13 cellular contexts compared by ENCODE assay signal in genomic region chr21:39633770-39634181, GRCh38. TPM values are rescaled to one million over a fixed set of nuclear protein-coding genes. Genes with fewer than 3 reads are reported as not detected.
A peak's percentile ranks its signal among the peaks of the same experiment; 100 is the strongest.
DNase-seq lines count a peak whose midpoint lies in the region; ATAC-seq, FAIRE-seq and TF ChIP-seq lines count a peak whose summit lies in the region.
"Had no signal": no experiment of that assay in that cellular context is flagged by ENCODE, and none has a peak within 500 bp of the region (broad histone marks: within the 10 kb centered on the region; RNA-seq: fewer than 3 reads in every experiment).

No MANE protein-coding gene starts in this region.

- TF ChIP-seq EP300 in A549 (IDR thresholded peaks at IDR 0.05), result peak; percentile 71 to 83; a peak in 3 of 5 replicates

- ATAC-seq in A549 (peak; percentile 94 to 96), foreskin keratinocyte (peak; percentile 88), HG03045 (IDR thresholded peaks at IDR 0.05; ENCODE audit: unreplicated experiment) (no peak), GM19467 (IDR thresholded peaks at IDR 0.05; ENCODE audit: unreplicated experiment) (no peak)
- ATAC-seq: activated T-helper 17 cell treated with anti-CD3 and anti-CD28 coated beads, Interleukin-2, amount 50 U/mL, for 72 hours had no signal

- no peak for FAIRE-seq in A549 (lab: Jason Lieb, UNC)

- DNase-seq in A549 (ENCODE audit: low read depth in 1 of 2, low spot score in 1 of 2) (peak; percentile 72 to 77), HK-2 (ENCODE audit: unreplicated experiment) (peak; percentile 8), amniotic stem cell (lab: John Stamatoyannopoulos, UW) (peak; percentile 84), foreskin keratinocyte (peak; percentile 69 to 89), NCI-H2227 treated with DMSO at 0.1 percent for 48 hours (lab: John Stamatoyannopoulos, UW) (no peak), nucleus accumbens (lab: John Stamatoyannopoulos, UW) (no peak)
- DNase-seq: BE2C, NCI-H1417 had no signal

- WGBS in A549 (ENCODE audit: missing lambda C conversion rate), result 2% methylated on average over 5 of the region's 5 CpGs

- POLR2A ChIA-PET in A549 (lab: Yijun Ruan, JAX), result interaction anchor here (0.5 kb wide), 1 partner anchor 248 kb away, joined by 3 read pairs; no protein-coding TSS in a partner anchor

- CTCF ChIA-PET in A549 (lab: Yijun Ruan, JAX), result interaction anchor here (1.2 to 1.6 kb wide), 3 partner anchors 10 to 115 kb away, joined by 3 to 8 read pairs (median 3); no protein-coding TSS in a partner anchor

- no peak overlapping the region for H3K4me3 ChIP-seq in A549
- H3K4me3 ChIP-seq: skin epidermis had no signal

- H3K27ac ChIP-seq in A549, result peak overlapping the region; percentile 87 to 94
- H3K27ac ChIP-seq in foreskin keratinocyte, result no peak overlapping the region
- H3K27ac ChIP-seq: VCaP had no signal

- no peak for TF ChIP-seq POLR2A in A549 (IDR thresholded peaks at IDR 0.05; ENCODE audit: low read length)

- peaks cover 65% of the 10 kb centered on the region for H3K4me1 ChIP-seq in A549
- peaks cover 5% of the 10 kb centered on the region for H3K4me1 ChIP-seq in foreskin keratinocyte
- H3K4me1 ChIP-seq: BE2C had no signal

- TF ChIP-seq CTCF in A549 (IDR thresholded peaks at IDR 0.05) (no peak), foreskin keratinocyte (conservative IDR thresholded peaks at IDR 0.05) (no peak)

- peak in 1 of 2 experiments; percentile 30; a peak in 2 of 5 replicates for TF ChIP-seq RAD21 in A549 (conservative IDR thresholded peaks at IDR 0.05 in 1 of 2, IDR thresholded peaks at IDR 0.05 in 1 of 2)

- no peaks in the 10 kb centered on the region for H3K27me3 ChIP-seq in foreskin keratinocyte

- H3K4me2 ChIP-seq in A549, result peak overlapping the region; percentile 75

- H3K9me3 ChIP-seq in A549, result no peaks in the 10 kb centered on the region
- H3K9me3 ChIP-seq: BE2C had no signal

TF ChIP-seq in A549, 52 proteins besides CTCF, POLR2A, EP300 and RAD21 (continues in another document):
- no peak for TF ChIP-seq NR3C1 (IDR thresholded peaks at IDR 0.05)
- peak; percentile 55; the same call in 1 of the 2 replicates for TF ChIP-seq HES2 (IDR thresholded peaks at IDR 0.05)
- no peak for TF ChIP-seq PHF8 (IDR thresholded peaks at IDR 0.05; ENCODE audit: borderline replicate concordance, low read depth)
- no peak for TF ChIP-seq ESRRA (IDR thresholded peaks at IDR 0.05; ENCODE audit: borderline replicate concordance, low read length)
- no peak for TF ChIP-seq ZC3H11A (IDR thresholded peaks at IDR 0.05)
- TF ChIP-seq TFCP2L1 (CRISPR knock-in tag; IDR thresholded peaks at IDR 0.05), result no peak
- no peak for TF ChIP-seq HDAC2 (IDR thresholded peaks at IDR 0.05)
- no peak for TF ChIP-seq HOXB13 (CRISPR knock-in tag; IDR thresholded peaks at IDR 0.05; ENCODE audit: low read depth)
- no peak for TF ChIP-seq POLR2AphosphoS2 (conservative IDR thresholded peaks at IDR 0.05; ENCODE audit: low read length)
- no peak for TF ChIP-seq SREBF2 (IDR thresholded peaks at IDR 0.05)
- no peak for TF ChIP-seq ELK1 (IDR thresholded peaks at IDR 0.05; ENCODE audit: low read depth, low read length)
- 0 out of 3 replicates have a peak, but pooled peaks have one; percentile 14 for TF ChIP-seq SMC3 (IDR thresholded peaks at IDR 0.05)
- TF ChIP-seq CHD2 (IDR thresholded peaks at IDR 0.05; ENCODE audit: low read length, partially characterized antibody), result no peak
- TF ChIP-seq, protein P1, sequence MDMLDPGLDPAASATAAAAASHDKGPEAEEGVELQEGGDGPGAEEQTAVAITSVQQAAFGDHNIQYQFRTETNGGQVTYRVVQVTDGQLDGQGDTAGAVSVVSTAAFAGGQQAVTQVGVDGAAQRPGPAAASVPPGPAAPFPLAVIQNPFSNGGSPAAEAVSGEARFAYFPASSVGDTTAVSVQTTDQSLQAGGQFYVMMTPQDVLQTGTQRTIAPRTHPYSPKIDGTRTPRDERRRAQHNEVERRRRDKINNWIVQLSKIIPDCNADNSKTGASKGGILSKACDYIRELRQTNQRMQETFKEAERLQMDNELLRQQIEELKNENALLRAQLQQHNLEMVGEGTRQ (IDR thresholded peaks at IDR 0.05), result no peak
- TF ChIP-seq HOXA7 (CRISPR knock-in tag; IDR thresholded peaks at IDR 0.05), result no peak
- TF ChIP-seq, protein P2, sequence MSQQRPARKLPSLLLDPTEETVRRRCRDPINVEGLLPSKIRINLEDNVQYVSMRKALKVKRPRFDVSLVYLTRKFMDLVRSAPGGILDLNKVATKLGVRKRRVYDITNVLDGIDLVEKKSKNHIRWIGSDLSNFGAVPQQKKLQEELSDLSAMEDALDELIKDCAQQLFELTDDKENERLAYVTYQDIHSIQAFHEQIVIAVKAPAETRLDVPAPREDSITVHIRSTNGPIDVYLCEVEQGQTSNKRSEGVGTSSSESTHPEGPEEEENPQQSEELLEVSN (IDR thresholded peaks at IDR 0.05; ENCODE audit: borderline replicate concordance, low read depth), result no peak
- no peak for TF ChIP-seq RFX5 (IDR thresholded peaks at IDR 0.05)
- TF ChIP-seq KDM5A (IDR thresholded peaks at IDR 0.05), result no peak
- peak; percentile 79 for TF ChIP-seq JUNB (IDR thresholded peaks at IDR 0.05)
- TF ChIP-seq ZFP36 (IDR thresholded peaks at IDR 0.05; ENCODE audit: borderline replicate concordance, partially characterized antibody), result no peak
- no peak for TF ChIP-seq CBX8 (IDR thresholded peaks at IDR 0.05)
- TF ChIP-seq BCL3 (IDR thresholded peaks at IDR 0.05), result 0 out of 3 replicates have a peak, but pooled peaks have one; percentile 13
- no peak for TF ChIP-seq RCOR1 (IDR thresholded peaks at IDR 0.05; ENCODE audit: low read depth, low read length)
- TF ChIP-seq ZSCAN20 (CRISPR knock-in tag; IDR thresholded peaks at IDR 0.05), result no peak
- no peak for TF ChIP-seq FOXS1 (CRISPR knock-in tag; IDR thresholded peaks at IDR 0.05)
- TF ChIP-seq JUN (IDR thresholded peaks at IDR 0.05), result peak; percentile 43 to 76; a peak in 2 of 5 replicates
- TF ChIP-seq ATOH8 (CRISPR knock-in tag; IDR thresholded peaks at IDR 0.05; ENCODE audit: low read depth), result no peak
- no peak for TF ChIP-seq ZNF302 (CRISPR knock-in tag; IDR thresholded peaks at IDR 0.05)
- no peak for TF ChIP-seq MAZ (IDR thresholded peaks at IDR 0.05; ENCODE audit: borderline replicate concordance, low read depth, low read length)
- no peak for TF ChIP-seq RNF2 (IDR thresholded peaks at IDR 0.05; ENCODE audit: borderline replicate concordance, low read depth)
- TF ChIP-seq KDM1A (IDR thresholded peaks at IDR 0.05; ENCODE audit: low read depth), result no peak
- TF ChIP-seq PBX3 (IDR thresholded peaks at IDR 0.05), result no peak
- TF ChIP-seq CEBPB (IDR thresholded peaks at IDR 0.05), result peak; percentile 59 to 79; a peak in 3 of 4 replicates
- no peak for TF ChIP-seq MYC (IDR thresholded peaks at IDR 0.05; ENCODE audit: borderline replicate concordance, low read length)

RNA-seq across cellular contexts. Expression of gene B3GALT5, which starts 21.0 kb away (rescaled TPM):
- polyA plus RNA-seq in A549 (2011; rRNA removed) (0.52 and 0.66 TPM in 2 replicates), A549 (2017; fragmentation: RNase III; extraction: RNeasy Plus Mini Kit Qiagen cat#74134 plus additional on column Dnase treatment) (0.29 to 0.39 TPM (median 0.38 TPM) in 3 replicates), foreskin keratinocyte (not detected in 2 replicates)
- polyA plus RNA-seq in A549 (2012; cell fraction: cytosol; rRNA removed), result 0.11 and 0.17 TPM in 2 replicates
- 0.30 and 0.33 TPM in 2 replicates for polyA plus RNA-seq in A549 (2012; cell fraction: nucleus; rRNA removed)
- 0.92 and 1.4 TPM in 2 replicates for polyA minus RNA-seq in A549 (2011; rRNA and poly(A)+ RNA removed)
- not detected in 2 replicates for total RNA-seq in foreskin keratinocyte

Comparison
In these comparisons a context has a peak if more than half of its experiments do, and no peak if none do; other contexts are left out.
1. ATAC-seq: peak in A549 (2 of 2) and foreskin keratinocyte (single experiment); none in HG03045 (single experiment) and GM19467 (single experiment).
2. DNase-seq: peak in A549 (2 of 2), HK-2 (single experiment), amniotic stem cell (single experiment) and foreskin keratinocyte (2 of 2); none in NCI-H2227 treated with DMSO at 0.1 percent for 48 hours (single experiment) and nucleus accumbens (0 of 56).